In the genomic region with DNA sequence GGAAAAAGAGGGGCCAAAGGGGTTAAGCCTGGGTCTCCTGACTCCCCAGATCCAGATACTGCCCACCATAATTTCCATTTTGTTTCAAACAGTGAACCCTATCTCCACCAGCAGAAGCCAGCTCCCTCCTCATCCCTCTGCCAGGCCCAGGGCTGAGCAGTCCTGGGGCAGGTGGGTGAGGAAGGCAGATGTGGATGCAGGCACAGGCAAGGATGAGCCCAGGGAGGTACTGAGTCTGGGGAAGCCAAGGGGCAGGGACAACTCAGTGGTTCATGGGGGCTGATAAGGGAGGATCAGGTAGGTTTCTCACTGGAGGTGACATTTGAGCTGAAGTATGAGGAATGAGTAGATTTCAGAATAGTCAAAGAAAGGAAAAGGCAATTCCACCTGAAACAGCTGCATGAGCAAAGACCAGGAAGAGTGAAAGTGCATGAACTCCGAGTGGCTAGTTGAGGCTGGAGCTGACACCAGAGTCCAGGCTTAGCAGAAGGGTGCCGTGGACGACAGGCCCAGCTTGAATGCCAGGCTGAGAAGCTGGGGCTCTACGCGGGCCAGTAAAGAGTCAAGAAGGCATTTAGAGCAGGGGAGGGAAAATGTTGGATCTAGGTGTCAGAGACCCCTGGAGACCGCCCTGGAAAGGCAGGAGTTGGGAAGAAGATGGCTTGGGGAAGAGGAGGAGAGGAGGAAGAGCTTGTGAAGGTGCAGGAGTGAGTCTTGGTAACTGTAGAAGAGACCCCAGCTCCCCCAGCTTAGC, we compare ENCODE assay signal across 1 cellular context.
TF ChIP-seq lines count a peak whose summit lies in the region.

No MANE protein-coding gene starts in this region.

TF ChIP-seq in H1, 55 proteins besides CTCF, POLR2A, EP300 and RAD21:
- TF ChIP-seq SRF (IDR thresholded peaks at IDR 0.05; ENCODE audit: low read depth, low read length) (no peak), SIRT6 (IDR thresholded peaks at IDR 0.05; ENCODE audit: low read length) (no peak), CBX8 (IDR thresholded peaks at IDR 0.05; ENCODE audit: borderline replicate concordance, low read depth, low read length) (no peak), TEAD4 (IDR thresholded peaks at IDR 0.05; ENCODE audit: low read depth, low read length) (no peak), CTBP2 (IDR thresholded peaks at IDR 0.05; ENCODE audit: borderline replicate concordance, insufficient read depth, insufficient read length, low read length) (no peak), TAF1 (IDR thresholded peaks at IDR 0.05; ENCODE audit: low read depth, low read length) (no peak)
- TF ChIP-seq, protein P1, sequence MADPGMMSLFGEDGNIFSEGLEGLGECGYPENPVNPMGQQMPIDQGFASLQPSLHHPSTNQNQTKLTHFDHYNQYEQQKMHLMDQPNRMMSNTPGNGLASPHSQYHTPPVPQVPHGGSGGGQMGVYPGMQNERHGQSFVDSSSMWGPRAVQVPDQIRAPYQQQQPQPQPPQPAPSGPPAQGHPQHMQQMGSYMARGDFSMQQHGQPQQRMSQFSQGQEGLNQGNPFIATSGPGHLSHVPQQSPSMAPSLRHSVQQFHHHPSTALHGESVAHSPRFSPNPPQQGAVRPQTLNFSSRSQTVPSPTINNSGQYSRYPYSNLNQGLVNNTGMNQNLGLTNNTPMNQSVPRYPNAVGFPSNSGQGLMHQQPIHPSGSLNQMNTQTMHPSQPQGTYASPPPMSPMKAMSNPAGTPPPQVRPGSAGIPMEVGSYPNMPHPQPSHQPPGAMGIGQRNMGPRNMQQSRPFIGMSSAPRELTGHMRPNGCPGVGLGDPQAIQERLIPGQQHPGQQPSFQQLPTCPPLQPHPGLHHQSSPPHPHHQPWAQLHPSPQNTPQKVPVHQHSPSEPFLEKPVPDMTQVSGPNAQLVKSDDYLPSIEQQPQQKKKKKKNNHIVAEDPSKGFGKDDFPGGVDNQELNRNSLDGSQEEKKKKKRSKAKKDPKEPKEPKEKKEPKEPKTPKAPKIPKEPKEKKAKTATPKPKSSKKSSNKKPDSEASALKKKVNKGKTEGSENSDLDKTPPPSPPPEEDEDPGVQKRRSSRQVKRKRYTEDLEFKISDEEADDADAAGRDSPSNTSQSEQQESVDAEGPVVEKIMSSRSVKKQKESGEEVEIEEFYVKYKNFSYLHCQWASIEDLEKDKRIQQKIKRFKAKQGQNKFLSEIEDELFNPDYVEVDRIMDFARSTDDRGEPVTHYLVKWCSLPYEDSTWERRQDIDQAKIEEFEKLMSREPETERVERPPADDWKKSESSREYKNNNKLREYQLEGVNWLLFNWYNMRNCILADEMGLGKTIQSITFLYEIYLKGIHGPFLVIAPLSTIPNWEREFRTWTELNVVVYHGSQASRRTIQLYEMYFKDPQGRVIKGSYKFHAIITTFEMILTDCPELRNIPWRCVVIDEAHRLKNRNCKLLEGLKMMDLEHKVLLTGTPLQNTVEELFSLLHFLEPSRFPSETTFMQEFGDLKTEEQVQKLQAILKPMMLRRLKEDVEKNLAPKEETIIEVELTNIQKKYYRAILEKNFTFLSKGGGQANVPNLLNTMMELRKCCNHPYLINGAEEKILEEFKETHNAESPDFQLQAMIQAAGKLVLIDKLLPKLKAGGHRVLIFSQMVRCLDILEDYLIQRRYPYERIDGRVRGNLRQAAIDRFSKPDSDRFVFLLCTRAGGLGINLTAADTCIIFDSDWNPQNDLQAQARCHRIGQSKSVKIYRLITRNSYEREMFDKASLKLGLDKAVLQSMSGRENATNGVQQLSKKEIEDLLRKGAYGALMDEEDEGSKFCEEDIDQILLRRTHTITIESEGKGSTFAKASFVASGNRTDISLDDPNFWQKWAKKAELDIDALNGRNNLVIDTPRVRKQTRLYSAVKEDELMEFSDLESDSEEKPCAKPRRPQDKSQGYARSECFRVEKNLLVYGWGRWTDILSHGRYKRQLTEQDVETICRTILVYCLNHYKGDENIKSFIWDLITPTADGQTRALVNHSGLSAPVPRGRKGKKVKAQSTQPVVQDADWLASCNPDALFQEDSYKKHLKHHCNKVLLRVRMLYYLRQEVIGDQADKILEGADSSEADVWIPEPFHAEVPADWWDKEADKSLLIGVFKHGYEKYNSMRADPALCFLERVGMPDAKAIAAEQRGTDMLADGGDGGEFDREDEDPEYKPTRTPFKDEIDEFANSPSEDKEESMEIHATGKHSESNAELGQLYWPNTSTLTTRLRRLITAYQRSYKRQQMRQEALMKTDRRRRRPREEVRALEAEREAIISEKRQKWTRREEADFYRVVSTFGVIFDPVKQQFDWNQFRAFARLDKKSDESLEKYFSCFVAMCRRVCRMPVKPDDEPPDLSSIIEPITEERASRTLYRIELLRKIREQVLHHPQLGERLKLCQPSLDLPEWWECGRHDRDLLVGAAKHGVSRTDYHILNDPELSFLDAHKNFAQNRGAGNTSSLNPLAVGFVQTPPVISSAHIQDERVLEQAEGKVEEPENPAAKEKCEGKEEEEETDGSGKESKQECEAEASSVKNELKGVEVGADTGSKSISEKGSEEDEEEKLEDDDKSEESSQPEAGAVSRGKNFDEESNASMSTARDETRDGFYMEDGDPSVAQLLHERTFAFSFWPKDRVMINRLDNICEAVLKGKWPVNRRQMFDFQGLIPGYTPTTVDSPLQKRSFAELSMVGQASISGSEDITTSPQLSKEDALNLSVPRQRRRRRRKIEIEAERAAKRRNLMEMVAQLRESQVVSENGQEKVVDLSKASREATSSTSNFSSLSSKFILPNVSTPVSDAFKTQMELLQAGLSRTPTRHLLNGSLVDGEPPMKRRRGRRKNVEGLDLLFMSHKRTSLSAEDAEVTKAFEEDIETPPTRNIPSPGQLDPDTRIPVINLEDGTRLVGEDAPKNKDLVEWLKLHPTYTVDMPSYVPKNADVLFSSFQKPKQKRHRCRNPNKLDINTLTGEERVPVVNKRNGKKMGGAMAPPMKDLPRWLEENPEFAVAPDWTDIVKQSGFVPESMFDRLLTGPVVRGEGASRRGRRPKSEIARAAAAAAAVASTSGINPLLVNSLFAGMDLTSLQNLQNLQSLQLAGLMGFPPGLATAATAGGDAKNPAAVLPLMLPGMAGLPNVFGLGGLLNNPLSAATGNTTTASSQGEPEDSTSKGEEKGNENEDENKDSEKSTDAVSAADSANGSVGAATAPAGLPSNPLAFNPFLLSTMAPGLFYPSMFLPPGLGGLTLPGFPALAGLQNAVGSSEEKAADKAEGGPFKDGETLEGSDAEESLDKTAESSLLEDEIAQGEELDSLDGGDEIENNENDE (IDR thresholded peaks at IDR 0.05; ENCODE audit: insufficient replicate concordance, low read length), result no peak
